31 cellular contexts compared by ENCODE assay signal in the genomic region with DNA sequence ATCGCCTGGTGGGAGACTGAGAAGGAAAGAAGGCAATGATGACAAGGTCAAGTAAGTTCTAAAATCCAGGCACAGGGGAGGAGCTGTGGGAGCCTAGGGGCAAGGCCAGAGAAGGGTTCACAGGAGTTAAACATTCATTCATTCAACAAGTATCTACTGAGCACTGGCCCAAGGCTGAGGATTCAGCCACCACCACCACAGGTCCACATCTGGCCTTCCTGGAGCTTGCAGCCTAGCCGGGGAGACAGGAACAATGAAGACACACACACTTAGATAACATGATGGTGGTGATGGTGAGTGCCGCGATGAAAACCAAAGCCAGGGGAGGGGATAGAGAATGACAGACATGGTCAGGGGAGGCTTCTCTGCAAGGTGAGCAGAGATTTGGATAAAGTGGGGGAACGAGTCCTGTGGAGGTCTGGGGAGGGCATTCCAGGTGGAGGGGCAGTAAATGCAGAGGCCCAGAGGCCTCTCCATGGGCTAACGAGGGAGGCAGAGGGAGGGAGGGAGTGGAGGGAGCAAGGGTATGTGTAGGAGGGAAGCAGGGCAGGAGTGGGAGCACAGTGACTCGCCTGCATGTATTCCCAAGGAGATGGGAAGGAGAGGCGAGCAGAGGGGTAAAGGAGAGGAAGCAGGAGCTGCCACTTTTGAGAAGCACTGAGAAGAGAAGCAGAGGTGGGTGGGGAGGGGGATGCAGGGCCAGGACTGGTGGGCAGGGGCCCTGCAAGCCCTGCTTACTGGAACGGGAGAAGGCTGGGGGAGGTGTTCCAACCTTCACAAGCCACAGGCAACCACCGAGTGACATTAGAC. TPM values are rescaled to one million over a fixed set of nuclear protein-coding genes. Genes with fewer than 3 reads are reported as not detected.
"Had no signal": no experiment of that assay in that cellular context is flagged by ENCODE, and none has a peak within 500 bp of the region (broad histone marks: within the 10 kb centered on the region; RNA-seq: fewer than 3 reads in every experiment).

No MANE protein-coding gene starts in this region.

- ATAC-seq: activated CD4-positive, alpha-beta T cell treated with anti-CD3 and anti-CD28 coated beads for 36 hours; activated CD4-positive, CD25-positive, alpha-beta regulatory T cell treated with anti-CD3 and anti-CD28 coated beads, Interleukin-2, amount 50 U/mL, for 24 hours; activated CD8-positive, alpha-beta T cell treated with anti-CD3 and anti-CD28 coated beads, Interleukin-2, amount 10 ng/mL, durations not matched to agents 7 days and 5 days; activated naive CD8-positive, alpha-beta T cell treated with anti-CD3 and anti-CD28 coated beads, Interleukin-2, amount 50 U/mL, for 24 hours had no signal

- H3K27ac ChIP-seq: PC-9 had no signal

- H3K36me3 Mint-ChIP-seq: activated naive CD4-positive, alpha-beta T cell treated with anti-CD3 and anti-CD28 coated beads, Interleukin-2, amount 10 ng/mL, durations not matched to agents 7 days and 5 days; brain had no signal

- DNase-seq: activated CD4-positive, alpha-beta T cell treated with anti-CD3 and anti-CD28 coated beads for 36 hours; activated CD4-positive, alpha-beta T cell treated with anti-CD3 and anti-CD28 coated beads, Interleukin-2, amount 10 ng/mL, durations not matched to agents 7 days and 5 days; activated CD4-positive, alpha-beta T cell treated with anti-CD3 and anti-CD28 coated beads, Interleukin-2, amount 50 U/mL, for 48 hours; activated CD8-positive, alpha-beta memory T cell treated with anti-CD3 and anti-CD28 coated beads, Interleukin-2, amount 50 U/mL, for 4 hours; activated CD8-positive, alpha-beta T cell treated with anti-CD3 and anti-CD28 coated beads, Interleukin-2, amount 10 ng/mL, durations not matched to agents 7 days and 5 days; activated effector memory CD4-positive, alpha-beta T cell treated with Interleukin-2 at 50 U/mL for 16 hours; activated naive CD4-positive, alpha-beta T cell treated with anti-CD3 and anti-CD28 coated beads, Interleukin-2, amount 10 ng/mL, durations not matched to agents 7 days and 5 days; activated naive CD8-positive, alpha-beta T cell treated with anti-CD3 and anti-CD28 coated beads, Interleukin-2, amount 50 U/mL, for 24 hours; anterior cingulate cortex; central memory CD4-positive, alpha-beta T cell; NCI-H1092 treated with DMSO at 0.1 percent for 48 hours; NCI-H1417; NCI-H1694; NCI-H1930; NCI-H2081 treated with DMSO at 0.1 percent for 48 hours; NCI-H345; NCI-H526; NCI-H748 treated with DMSO at 0.1 percent for 48 hours; NK-92 treated with Interleukin-12 subunit alpha and Interleukin-12 subunit beta, amount 100 ng/mL, for 24 hours; PC-9; Right ventricle myocardium superior; SW 1271; T-helper 1 cell; T-helper 2 cell; T1000 had no signal

- H2AFZ ChIP-seq: PC-9 had no signal

- H3K4me3 Mint-ChIP-seq: activated CD4-positive, alpha-beta T cell treated with anti-CD3 and anti-CD28 coated beads for 36 hours; activated CD4-positive, alpha-beta T cell treated with anti-CD3 and anti-CD28 coated beads, Interleukin-2, amount 10 ng/mL, durations not matched to agents 7 days and 5 days; activated CD8-positive, alpha-beta T cell treated with anti-CD3 and anti-CD28 coated beads, Interleukin-2, amount 10 ng/mL, durations not matched to agents 7 days and 5 days; activated naive CD4-positive, alpha-beta T cell treated with anti-CD3 and anti-CD28 coated beads, Interleukin-2, amount 10 ng/mL, durations not matched to agents 7 days and 5 days; activated naive CD8-positive, alpha-beta T cell; activated naive CD8-positive, alpha-beta T cell treated with anti-CD3 and anti-CD28 coated beads, Interleukin-2, amount 50 U/mL, for 24 hours; brain had no signal

- H3K4me1 Mint-ChIP-seq: activated CD4-positive, alpha-beta T cell treated with anti-CD3 and anti-CD28 coated beads for 36 hours; activated CD4-positive, alpha-beta T cell treated with anti-CD3 and anti-CD28 coated beads, Interleukin-2, amount 10 ng/mL, durations not matched to agents 7 days and 5 days; activated naive CD4-positive, alpha-beta T cell treated with anti-CD3 and anti-CD28 coated beads, Interleukin-2, amount 10 ng/mL, durations not matched to agents 7 days and 5 days; activated naive CD8-positive, alpha-beta T cell treated with anti-CD3 and anti-CD28 coated beads, Interleukin-2, amount 50 U/mL, for 24 hours; brain had no signal

- H3K4me2 ChIP-seq: PC-9 had no signal

- H3K4me3 ChIP-seq: PC-9 had no signal

- H3K27ac Mint-ChIP-seq: activated CD4-positive, alpha-beta T cell treated with anti-CD3 and anti-CD28 coated beads for 36 hours; activated CD4-positive, alpha-beta T cell treated with anti-CD3 and anti-CD28 coated beads, Interleukin-2, amount 10 ng/mL, durations not matched to agents 7 days and 5 days; activated CD8-positive, alpha-beta T cell treated with anti-CD3 and anti-CD28 coated beads, Interleukin-2, amount 10 ng/mL, durations not matched to agents 7 days and 5 days; activated naive CD4-positive, alpha-beta T cell treated with anti-CD3 and anti-CD28 coated beads, Interleukin-2, amount 10 ng/mL, durations not matched to agents 7 days and 5 days; activated naive CD8-positive, alpha-beta T cell; activated naive CD8-positive, alpha-beta T cell treated with anti-CD3 and anti-CD28 coated beads, Interleukin-2, amount 50 U/mL, for 24 hours; brain had no signal

- H3K9me3 Mint-ChIP-seq: activated CD4-positive, alpha-beta T cell treated with anti-CD3 and anti-CD28 coated beads, Interleukin-2, amount 10 ng/mL, durations not matched to agents 7 days and 5 days; activated naive CD4-positive, alpha-beta T cell treated with anti-CD3 and anti-CD28 coated beads, Interleukin-2, amount 10 ng/mL, durations not matched to agents 7 days and 5 days; activated naive CD8-positive, alpha-beta T cell treated with anti-CD3 and anti-CD28 coated beads, Interleukin-2, amount 50 U/mL, for 24 hours; brain had no signal

RNA-seq across cellular contexts. Expression of gene RSPO4, which starts 10.5 kb away (rescaled TPM):
- total RNA-seq: activated CD4-positive, alpha-beta T cell treated with anti-CD3 and anti-CD28 coated beads for 36 hours; activated CD8-positive, alpha-beta T cell treated with anti-CD3 and anti-CD28 coated beads, Interleukin-2, amount 10 ng/mL, durations not matched to agents 7 days and 5 days; M059J; NCI-H460; OCI-LY7; PC-9; Right ventricle myocardium superior had no signal
